ENCODE assay signal across 2 cellular contexts in genomic region chr7:117605712-117606111, GRCh38.
TF ChIP-seq lines count a peak whose summit lies in the region.

No MANE protein-coding gene starts in this region.

TF ChIP-seq in liver, 16 proteins besides CTCF, POLR2A, EP300 and RAD21 (continued from another document):
- TF ChIP-seq, protein P1, sequence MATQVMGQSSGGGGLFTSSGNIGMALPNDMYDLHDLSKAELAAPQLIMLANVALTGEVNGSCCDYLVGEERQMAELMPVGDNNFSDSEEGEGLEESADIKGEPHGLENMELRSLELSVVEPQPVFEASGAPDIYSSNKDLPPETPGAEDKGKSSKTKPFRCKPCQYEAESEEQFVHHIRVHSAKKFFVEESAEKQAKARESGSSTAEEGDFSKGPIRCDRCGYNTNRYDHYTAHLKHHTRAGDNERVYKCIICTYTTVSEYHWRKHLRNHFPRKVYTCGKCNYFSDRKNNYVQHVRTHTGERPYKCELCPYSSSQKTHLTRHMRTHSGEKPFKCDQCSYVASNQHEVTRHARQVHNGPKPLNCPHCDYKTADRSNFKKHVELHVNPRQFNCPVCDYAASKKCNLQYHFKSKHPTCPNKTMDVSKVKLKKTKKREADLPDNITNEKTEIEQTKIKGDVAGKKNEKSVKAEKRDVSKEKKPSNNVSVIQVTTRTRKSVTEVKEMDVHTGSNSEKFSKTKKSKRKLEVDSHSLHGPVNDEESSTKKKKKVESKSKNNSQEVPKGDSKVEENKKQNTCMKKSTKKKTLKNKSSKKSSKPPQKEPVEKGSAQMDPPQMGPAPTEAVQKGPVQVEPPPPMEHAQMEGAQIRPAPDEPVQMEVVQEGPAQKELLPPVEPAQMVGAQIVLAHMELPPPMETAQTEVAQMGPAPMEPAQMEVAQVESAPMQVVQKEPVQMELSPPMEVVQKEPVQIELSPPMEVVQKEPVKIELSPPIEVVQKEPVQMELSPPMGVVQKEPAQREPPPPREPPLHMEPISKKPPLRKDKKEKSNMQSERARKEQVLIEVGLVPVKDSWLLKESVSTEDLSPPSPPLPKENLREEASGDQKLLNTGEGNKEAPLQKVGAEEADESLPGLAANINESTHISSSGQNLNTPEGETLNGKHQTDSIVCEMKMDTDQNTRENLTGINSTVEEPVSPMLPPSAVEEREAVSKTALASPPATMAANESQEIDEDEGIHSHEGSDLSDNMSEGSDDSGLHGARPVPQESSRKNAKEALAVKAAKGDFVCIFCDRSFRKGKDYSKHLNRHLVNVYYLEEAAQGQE (IDR thresholded peaks at IDR 0.05), result no peak
- TF ChIP-seq HNF4G (IDR thresholded peaks at IDR 0.05) (no peak), ZBTB33 (IDR thresholded peaks at IDR 0.05) (no peak)

TF ChIP-seq in HepG2, 621 proteins besides CTCF, POLR2A, EP300 and RAD21 (continued from another document):
- TF ChIP-seq, protein P2, sequence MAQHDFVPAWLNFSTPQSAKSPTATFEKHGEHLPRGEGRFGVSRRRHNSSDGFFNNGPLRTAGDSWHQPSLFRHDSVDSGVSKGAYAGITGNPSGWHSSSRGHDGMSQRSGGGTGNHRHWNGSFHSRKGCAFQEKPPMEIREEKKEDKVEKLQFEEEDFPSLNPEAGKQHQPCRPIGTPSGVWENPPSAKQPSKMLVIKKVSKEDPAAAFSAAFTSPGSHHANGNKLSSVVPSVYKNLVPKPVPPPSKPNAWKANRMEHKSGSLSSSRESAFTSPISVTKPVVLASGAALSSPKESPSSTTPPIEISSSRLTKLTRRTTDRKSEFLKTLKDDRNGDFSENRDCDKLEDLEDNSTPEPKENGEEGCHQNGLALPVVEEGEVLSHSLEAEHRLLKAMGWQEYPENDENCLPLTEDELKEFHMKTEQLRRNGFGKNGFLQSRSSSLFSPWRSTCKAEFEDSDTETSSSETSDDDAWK (CRISPR knock-in tag; IDR thresholded peaks at IDR 0.05), result no peak
